ENCODE assay signal across 8 cellular contexts in the genomic region with DNA sequence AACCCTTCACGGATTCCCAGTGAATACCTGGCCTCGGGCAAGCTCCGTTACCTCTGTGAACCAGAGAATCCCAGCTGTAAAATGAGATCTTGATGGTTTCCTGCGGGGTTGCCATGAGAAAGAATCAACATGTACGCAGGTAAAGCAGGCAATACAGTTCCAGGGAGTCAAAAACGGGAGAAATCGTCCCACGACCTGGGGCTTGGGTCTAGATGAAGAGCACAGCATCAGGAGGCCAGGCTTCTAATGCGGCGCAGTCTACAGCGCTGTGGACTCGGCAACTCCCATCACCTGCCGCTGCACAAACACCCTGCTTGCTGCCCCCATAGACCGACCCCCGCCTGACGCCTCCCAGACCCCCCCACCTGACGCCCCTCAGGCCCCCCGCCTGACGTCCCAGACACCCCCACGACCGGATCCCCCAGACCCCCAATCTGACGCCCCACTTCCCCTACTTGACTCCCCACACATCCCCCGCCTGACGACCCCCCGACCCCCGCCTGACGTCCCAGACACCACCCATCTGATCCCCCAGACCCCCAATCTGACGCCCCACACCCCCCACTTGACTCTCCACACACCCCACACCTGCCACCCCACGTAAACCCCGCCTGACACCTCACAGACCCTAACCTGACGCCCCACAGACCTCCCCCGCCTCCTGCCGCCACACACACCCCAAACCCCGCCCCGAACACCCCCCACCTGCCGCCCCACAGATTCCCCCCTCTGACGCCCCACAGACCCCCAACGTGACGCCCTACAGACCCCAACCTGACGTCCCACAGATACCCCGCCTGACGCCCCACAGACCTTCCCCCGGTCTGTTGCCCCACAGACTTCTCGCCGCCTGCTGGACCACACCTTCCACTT. TPM values are rescaled to one million over a fixed set of nuclear protein-coding genes. Genes with fewer than 3 reads are reported as not detected.
A peak's percentile ranks its signal among the peaks of the same experiment; 100 is the strongest.
DNase-seq lines count a peak whose midpoint lies in the region; ATAC-seq and TF ChIP-seq lines count a peak whose summit lies in the region.

No MANE protein-coding gene starts in this region.

- H3K4me3 Mint-ChIP-seq in natural killer cell treated with Interleukin-12 subunit alpha and Interleukin-12 subunit beta and Interleukin-15 and Interleukin-18, amount 100 ng/mL, for 72 hours = peak overlapping the region; percentile 93

- H3K27me3 Mint-ChIP-seq in natural killer cell treated with Interleukin-12 subunit alpha and Interleukin-12 subunit beta and Interleukin-15 and Interleukin-18, amount 100 ng/mL, for 72 hours = no peaks in the 10 kb centered on the region

- H3K27ac Mint-ChIP-seq in natural killer cell treated with Interleukin-12 subunit alpha and Interleukin-12 subunit beta and Interleukin-15 and Interleukin-18, amount 100 ng/mL, for 72 hours = peak overlapping the region; percentile 77 to 97

- no peak for ATAC-seq in natural killer cell treated with Interleukin-12 subunit alpha and Interleukin-12 subunit beta and Interleukin-15 and Interleukin-18, amount 100 ng/mL, for 72 hours
- no peak for ATAC-seq in GM18909 (IDR thresholded peaks at IDR 0.05; ENCODE audit: poor library complexity, unreplicated experiment)
- ATAC-seq in HG03097 (IDR thresholded peaks at IDR 0.05; ENCODE audit: low FRiP score, unreplicated experiment) = no peak

- H3K9me3 Mint-ChIP-seq in natural killer cell treated with Interleukin-12 subunit alpha and Interleukin-12 subunit beta and Interleukin-15 and Interleukin-18, amount 100 ng/mL, for 72 hours = no peaks in the 10 kb centered on the region

- H3K4me1 Mint-ChIP-seq in natural killer cell treated with Interleukin-12 subunit alpha and Interleukin-12 subunit beta and Interleukin-15 and Interleukin-18, amount 100 ng/mL, for 72 hours (ENCODE audit: low read depth in 2 of 2) = peaks cover 27 to 37% of the 10 kb centered on the region in 2 donors

- TF ChIP-seq CTCF in epithelial cell of esophagus (IDR thresholded peaks at IDR 0.05; ENCODE audit: insufficient read depth, low read depth, low read length, missing control alignments) = no peak

- peak; percentile 14 for DNase-seq in NCI-H1694 (lab: John Stamatoyannopoulos, UW)
- DNase-seq in NCI-H1694 treated with DMSO at 0.1 percent for 48 hours (lab: John Stamatoyannopoulos, UW) = no peak
- peak; percentile 33 to 63 for DNase-seq in SHP77 (lab: John Stamatoyannopoulos, UW)
- DNase-seq in epithelial cell of esophagus (ENCODE audit: low read depth) = peak; percentile 38
- DNase-seq in natural killer cell treated with Interleukin-12 subunit alpha and Interleukin-12 subunit beta and Interleukin-15 and Interleukin-18, amount 100 ng/mL, for 72 hours (ENCODE audit: low spot score) = no peak
- DNase-seq in H4 (ENCODE audit: low spot score) = no peak

- peaks cover 25% of the 10 kb centered on the region for H3K36me3 Mint-ChIP-seq in natural killer cell treated with Interleukin-12 subunit alpha and Interleukin-12 subunit beta and Interleukin-15 and Interleukin-18, amount 100 ng/mL, for 72 hours

- H3K4me3 ChIP-seq in epithelial cell of esophagus (ENCODE audit: low read length) = peak overlapping the region; percentile 51

RNA-seq across cellular contexts. Expression of a gene that starts 0.6 kb away (rescaled TPM):
- total RNA-seq in natural killer cell treated with Interleukin-12 subunit alpha and Interleukin-12 subunit beta and Interleukin-15 and Interleukin-18, amount 100 ng/mL, for 72 hours = 10 to 100 TPM; 13.7 to 21.8 TPM
- total RNA-seq in H4 (2014; rRNA removed; shearing (Covaris generic)) = 3.7 and 5.1 TPM in 2 replicates

RNA-seq across cellular contexts. Expression of a gene that starts 3.4 kb away (rescaled TPM):
- 1 to 10 TPM; 6.5 to 9.9 TPM for total RNA-seq in natural killer cell treated with Interleukin-12 subunit alpha and Interleukin-12 subunit beta and Interleukin-15 and Interleukin-18, amount 100 ng/mL, for 72 hours
- 2.5 and 5.5 TPM in 2 replicates for total RNA-seq in H4 (2014; rRNA removed; shearing (Covaris generic))

RNA-seq across cellular contexts. Expression of a gene that starts 54.8 kb away (rescaled TPM):
- 1 to 10 TPM; 3.0 to 4.0 TPM for total RNA-seq in natural killer cell treated with Interleukin-12 subunit alpha and Interleukin-12 subunit beta and Interleukin-15 and Interleukin-18, amount 100 ng/mL, for 72 hours
- total RNA-seq in H4 (2014; rRNA removed; shearing (Covaris generic)) = 1.1 and 1.5 TPM in 2 replicates

Comparison
In these comparisons a context has a peak if more than half of its experiments do, and no peak if none do; other contexts are left out.
1. DNase-seq: peak in NCI-H1694 (single experiment), SHP77 (2 of 2) and epithelial cell of esophagus (single experiment); none in NCI-H1694 treated with DMSO at 0.1 percent for 48 hours (single experiment), natural killer cell treated with Interleukin-12 subunit alpha and Interleukin-12 subunit beta and Interleukin-15 and Interleukin-18, amount 100 ng/mL, for 72 hours (single experiment) and H4 (single experiment).